11 cellular contexts compared by ENCODE assay signal in genomic region chr11:68974421-68975194, GRCh38. TPM values are rescaled to one million over a fixed set of nuclear protein-coding genes. Genes with fewer than 3 reads are reported as not detected.
DNase-seq lines count a peak whose midpoint lies in the region; ATAC-seq, FAIRE-seq and TF ChIP-seq lines count a peak whose summit lies in the region.
"Had no signal": no experiment of that assay in that cellular context is flagged by ENCODE, and none has a peak within 500 bp of the region (broad histone marks: within the 10 kb centered on the region; RNA-seq: fewer than 3 reads in every experiment).

No MANE protein-coding gene starts in this region.

- no peak for FAIRE-seq in frontal cortex (lab: Jason Lieb, UNC)
- FAIRE-seq: G401.6 had no signal

- no peak for DNase-seq in activated T-cell treated with anti-CD3 and anti-CD28 coated beads, Interleukin-2, amount 50 U/mL, for 24 hours
- DNase-seq in activated T-cell treated with anti-CD3 and anti-CD28 coated beads for 4 hours = no peak
- peak; percentile 20 for DNase-seq in NCI-H774 (lab: John Stamatoyannopoulos, UW)
- peak; percentile 14 to 26 for DNase-seq in dermis microvascular lymphatic vessel endothelial cell (ENCODE audit: low read depth in 2 of 2)
- DNase-seq in stimulated activated naive B cell treated with anti-CD40 and anti-IgM and Interleukin-4, amounts not matched to agents 10 μg/mL and 1 μg/mL and 100 μg/mL, for 72 hours = no peak
- no peak for DNase-seq in NCI-H2107 (lab: John Stamatoyannopoulos, UW)
- DNase-seq in coronary artery (ENCODE audit: low spot score) = no peak
- no peak for DNase-seq in frontal cortex (ENCODE audit: low spot score in 2 of 2)

- no peaks in the 10 kb centered on the region for H3K36me3 Mint-ChIP-seq in activated T-cell treated with anti-CD3 and anti-CD28 coated beads, Interleukin-2, amount 50 U/mL, for 24 hours (ENCODE audit: low read depth)
- peaks cover 3% of the 10 kb centered on the region in 2 donors for H3K36me3 Mint-ChIP-seq in stimulated activated naive B cell treated with anti-CD40 and anti-IgM and Interleukin-4, amounts not matched to agents 10 μg/mL and 1 μg/mL and 100 μg/mL, for 72 hours

- H3K9me3 Mint-ChIP-seq in activated T-cell treated with anti-CD3 and anti-CD28 coated beads, Interleukin-2, amount 50 U/mL, for 24 hours = no peaks in the 10 kb centered on the region
- peaks cover 4 to 8% of the 10 kb centered on the region in 2 donors for H3K9me3 Mint-ChIP-seq in stimulated activated naive B cell treated with anti-CD40 and anti-IgM and Interleukin-4, amounts not matched to agents 10 μg/mL and 1 μg/mL and 100 μg/mL, for 72 hours

- no peak overlapping the region for H3K4me3 Mint-ChIP-seq in activated T-cell treated with anti-CD3 and anti-CD28 coated beads, Interleukin-2, amount 50 U/mL, for 24 hours
- no peak overlapping the region for H3K4me3 Mint-ChIP-seq in stimulated activated naive B cell treated with anti-CD40 and anti-IgM and Interleukin-4, amounts not matched to agents 10 μg/mL and 1 μg/mL and 100 μg/mL, for 72 hours

- H3K4me1 Mint-ChIP-seq in activated T-cell treated with anti-CD3 and anti-CD28 coated beads, Interleukin-2, amount 50 U/mL, for 24 hours (ENCODE audit: low read depth) = peaks cover 2% of the 10 kb centered on the region
- H3K4me1 Mint-ChIP-seq in stimulated activated naive B cell treated with anti-CD40 and anti-IgM and Interleukin-4, amounts not matched to agents 10 μg/mL and 1 μg/mL and 100 μg/mL, for 72 hours = peaks cover 3 to 5% of the 10 kb centered on the region in 2 donors

- no peak overlapping the region for H3K27ac ChIP-seq in coronary artery

- no peak overlapping the region for H3K4me3 ChIP-seq in coronary artery

- peak overlapping the region; percentile 82 for H3K27ac Mint-ChIP-seq in activated T-cell treated with anti-CD3 and anti-CD28 coated beads, Interleukin-2, amount 50 U/mL, for 24 hours
- peak overlapping the region; percentile 91 for H3K27ac Mint-ChIP-seq in stimulated activated naive B cell treated with anti-CD40 and anti-IgM and Interleukin-4, amounts not matched to agents 10 μg/mL and 1 μg/mL and 100 μg/mL, for 72 hours

- H3K27me3 Mint-ChIP-seq in activated T-cell treated with anti-CD3 and anti-CD28 coated beads, Interleukin-2, amount 50 U/mL, for 24 hours = peaks cover 9% of the 10 kb centered on the region
- peaks cover 23 to 57% of the 10 kb centered on the region in 2 donors for H3K27me3 Mint-ChIP-seq in stimulated activated naive B cell treated with anti-CD40 and anti-IgM and Interleukin-4, amounts not matched to agents 10 μg/mL and 1 μg/mL and 100 μg/mL, for 72 hours

- ATAC-seq in stimulated activated naive B cell treated with anti-CD40 and anti-IgM and Interleukin-4, amounts not matched to agents 10 μg/mL and 1 μg/mL and 100 μg/mL, for 72 hours (replicated peaks) = peak; percentile 83 to 96

- TF ChIP-seq CTCF in coronary artery (IDR thresholded peaks at IDR 0.05) = no peak

RNA-seq across cellular contexts. Expression of gene MRGPRD, which starts 6.2 kb away (rescaled TPM):
- total RNA-seq in dermis microvascular lymphatic vessel endothelial cell (not detected in 2 replicates), frontal cortex (not detected)
- total RNA-seq: glomerular endothelial cell, skeletal muscle tissue had no signal

RNA-seq across cellular contexts. Expression of gene MRGPRF, which starts 38.4 kb away (rescaled TPM):
- total RNA-seq in dermis microvascular lymphatic vessel endothelial cell (0.13 TPM in 2 replicates), frontal cortex (1.2 TPM)
- total RNA-seq: glomerular endothelial cell had no signal

Comparison
In these comparisons a context has a peak if more than half of its experiments do, and no peak if none do; other contexts are left out.
1. DNase-seq: peak in NCI-H774 (single experiment) and dermis microvascular lymphatic vessel endothelial cell (2 of 2); none in activated T-cell treated with anti-CD3 and anti-CD28 coated beads, Interleukin-2, amount 50 U/mL, for 24 hours (single experiment), activated T-cell treated with anti-CD3 and anti-CD28 coated beads for 4 hours (single experiment), stimulated activated naive B cell treated with anti-CD40 and anti-IgM and Interleukin-4, amounts not matched to agents 10 μg/mL and 1 μg/mL and 100 μg/mL, for 72 hours (single experiment), NCI-H2107 (single experiment), coronary artery (single experiment) and frontal cortex (0 of 2).